8 cellular contexts compared by ENCODE assay signal in the genomic region with DNA sequence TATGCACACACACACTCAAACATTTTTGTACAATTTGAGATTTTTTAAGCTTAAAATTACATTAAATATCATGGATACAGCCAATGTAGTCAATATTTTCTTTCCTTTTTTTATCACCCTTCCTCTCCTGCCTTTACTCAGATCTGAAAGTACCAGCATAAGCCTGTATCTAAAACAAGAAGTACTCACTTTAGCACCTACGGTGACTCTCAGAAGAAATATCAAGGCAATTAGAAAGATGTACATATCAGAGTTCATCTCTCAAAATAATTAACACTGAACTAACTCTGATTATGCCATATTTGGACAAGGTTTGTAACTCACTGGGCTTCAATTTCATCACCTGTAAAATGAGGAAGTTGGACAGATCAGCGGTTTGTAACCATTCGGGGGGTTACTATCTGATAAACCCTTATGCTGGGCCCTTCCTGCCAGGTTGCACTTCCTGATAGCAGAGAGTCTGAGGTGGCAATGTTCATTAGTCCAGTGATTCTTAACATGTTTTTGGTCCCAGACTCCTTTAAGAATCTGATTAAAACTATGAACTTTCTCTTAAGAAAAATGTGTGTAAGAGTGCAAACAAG. TPM values are rescaled to one million over a fixed set of nuclear protein-coding genes. Genes with fewer than 3 reads are reported as not detected.
A peak's percentile ranks its signal among the peaks of the same experiment; 100 is the strongest.
DNase-seq lines count a peak whose midpoint lies in the region; ATAC-seq, FAIRE-seq and TF ChIP-seq lines count a peak whose summit lies in the region.

No MANE protein-coding gene starts in this region.

- TF ChIP-seq POLR2A in HepG2 (IDR thresholded peaks at IDR 0.05; ENCODE audit: insufficient read depth in 1 of 2, low read depth in 2 of 2, low read length in 2 of 2): no peak

- no peak overlapping the region for H3K9ac ChIP-seq in HepG2 (ENCODE audit: insufficient read depth, low read depth, low read length)

- H3K36me3 Mint-ChIP-seq in activated T-helper 2 cell treated with anti-CD3 and anti-CD28 coated beads, Interferon-gamma antibody, Interleukin-2, Interleukin-4, amounts not matched to agents 10 μg/mL and 5 μg/mL and 100 μg/mL, durations not matched to agents 14 hours and 24 hours and 36 hours (ENCODE audit: low read depth): no peaks in the 10 kb centered on the region

- no peak overlapping the region for H3K4me2 ChIP-seq in HepG2 (ENCODE audit: low read depth, low read length)

- ATAC-seq in GM21367 (IDR thresholded peaks at IDR 0.05; ENCODE audit: unreplicated experiment) (peak; percentile 92), HG03460 (IDR thresholded peaks at IDR 0.05; ENCODE audit: unreplicated experiment) (peak; percentile 93), HepG2 (no peak)

- CTCF ChIA-PET in HepG2 (lab: Yijun Ruan, JAX; ENCODE audit: low intra/inter-chr PET ratio, low total read pairs): no interaction called here

- no peaks in the 10 kb centered on the region for H3K79me2 ChIP-seq in HepG2 (ENCODE audit: insufficient read depth, low read length)

- BruUV-seq in HepG2 (replicated peaks; lab: Mats Ljungman, UMichigan): no TSS peak

- POLR2A ChIA-PET in HepG2 (lab: Yijun Ruan, JAX): no interaction called here

- no peak for TF ChIP-seq EP300 in HepG2 (IDR thresholded peaks at IDR 0.05; ENCODE audit: low read depth in 2 of 2, low read length in 2 of 2)
- no peak for TF ChIP-seq EP300 in HepG2 (CRISPR knock-in tag; IDR thresholded peaks at IDR 0.05; ENCODE audit: borderline replicate concordance)

- 39% methylated on average over 3 of the region's 3 CpGs for WGBS in HepG2 (ENCODE audit: low lambda C conversion rate)

- H3K36me3 ChIP-seq in HepG2 (replicated peaks in 1 of 2; ENCODE audit: control insufficient read depth in 1 of 2, insufficient read depth in 2 of 2, low read length in 2 of 2): no peaks in the 10 kb centered on the region

- in situ Hi-C loops in HepG2 (cut with HindIII; ENCODE audit: extremely low pct_ligation_motif_present, low pct_unique_long_range_greater_than_20kb): no loop called here

- H3K4me3 Mint-ChIP-seq in activated T-helper 2 cell treated with anti-CD3 and anti-CD28 coated beads, Interferon-gamma antibody, Interleukin-2, Interleukin-4, amounts not matched to agents 10 μg/mL and 5 μg/mL and 100 μg/mL, durations not matched to agents 14 hours and 24 hours and 36 hours (ENCODE audit: low read depth): no peak overlapping the region

- H3K27me3 Mint-ChIP-seq in activated T-helper 2 cell treated with anti-CD3 and anti-CD28 coated beads, Interferon-gamma antibody, Interleukin-2, Interleukin-4, amounts not matched to agents 10 μg/mL and 5 μg/mL and 100 μg/mL, durations not matched to agents 14 hours and 24 hours and 36 hours (ENCODE audit: low read depth): no peaks in the 10 kb centered on the region

- FAIRE-seq in HepG2 (lab: Jason Lieb, UNC): no peak

- H3K4me1 ChIP-seq in HepG2 (ENCODE audit: insufficient read depth, low read length): no peaks in the 10 kb centered on the region

- TF ChIP-seq CTCF in GM12864 (IDR thresholded peaks at IDR 0.05; ENCODE audit: low read depth, low read length, missing control alignments): no peak
- TF ChIP-seq CTCF in HepG2 (CRISPR knock-in tag; IDR thresholded peaks at IDR 0.05): no peak

- H2AFZ ChIP-seq in HepG2 (ENCODE audit: low read length): no peak overlapping the region

- DNase-seq in GM12864 (ENCODE audit: low read depth) (peak; percentile 65), hypothalamus (lab: John Stamatoyannopoulos, UW) (no peak), HepG2 (ENCODE audit: low spot score) (no peak), RKO (ENCODE audit: low spot score) (no peak), NCI-H69 (lab: John Stamatoyannopoulos, UW) (no peak)
- DNase-seq in activated T-helper 2 cell treated with anti-CD3 and anti-CD28 coated beads, Interferon-gamma antibody, Interleukin-2, Interleukin-4, amounts not matched to agents 10 μg/mL and 5 μg/mL and 100 μg/mL, durations not matched to agents 14 hours and 24 hours and 36 hours (ENCODE audit: low spot score): no peak

- peaks cover 26% of the 10 kb centered on the region for H3K4me1 Mint-ChIP-seq in activated T-helper 2 cell treated with anti-CD3 and anti-CD28 coated beads, Interferon-gamma antibody, Interleukin-2, Interleukin-4, amounts not matched to agents 10 μg/mL and 5 μg/mL and 100 μg/mL, durations not matched to agents 14 hours and 24 hours and 36 hours (ENCODE audit: low read depth)

- no peak overlapping the region for H3K4me3 ChIP-seq in GM12864 (ENCODE audit: low read depth, low read length)
- H3K4me3 ChIP-seq in HepG2 (replicated peaks in 1 of 3; ENCODE audit: insufficient read depth in 1 of 3, low read depth in 2 of 3, low read length in 3 of 3): no peak overlapping the region

- H3K27ac ChIP-seq in HepG2 (ENCODE audit: extremely low read length, insufficient read depth, low read length): no peak overlapping the region

- H3K9me3 Mint-ChIP-seq in activated T-helper 2 cell treated with anti-CD3 and anti-CD28 coated beads, Interferon-gamma antibody, Interleukin-2, Interleukin-4, amounts not matched to agents 10 μg/mL and 5 μg/mL and 100 μg/mL, durations not matched to agents 14 hours and 24 hours and 36 hours: no peaks in the 10 kb centered on the region

- intact Hi-C loops in activated T-helper 2 cell treated with anti-CD3 and anti-CD28 coated beads, Interferon-gamma antibody, Interleukin-2, Interleukin-4, amounts not matched to agents 10 μg/mL and 5 μg/mL and 100 μg/mL, durations not matched to agents 14 hours and 24 hours and 36 hours (cut with micrococcal nuclease): no loop called here
- intact Hi-C loops in HepG2 (cut with micrococcal nuclease; ENCODE audit: unreplicated experiment): no loop called here

- H3K9me3 ChIP-seq in HepG2 (ENCODE audit: low read length): no peaks in the 10 kb centered on the region

- no peaks in the 10 kb centered on the region for H3K27me3 ChIP-seq in HepG2 (ENCODE audit: control insufficient read depth in 1 of 2, insufficient read depth in 2 of 2, low read length in 2 of 2)

- peak overlapping the region; percentile 48 for H3K27ac Mint-ChIP-seq in activated T-helper 2 cell treated with anti-CD3 and anti-CD28 coated beads, Interferon-gamma antibody, Interleukin-2, Interleukin-4, amounts not matched to agents 10 μg/mL and 5 μg/mL and 100 μg/mL, durations not matched to agents 14 hours and 24 hours and 36 hours

- no peak for TF ChIP-seq RAD21 in HepG2 (CRISPR knock-in tag; IDR thresholded peaks at IDR 0.05)

- no peaks in the 10 kb centered on the region for H4K20me1 ChIP-seq in HepG2 (ENCODE audit: insufficient read depth, low read length)

TF ChIP-seq in HepG2, 621 proteins besides CTCF, POLR2A, EP300 and RAD21 (continues in another document):
- no peak for TF ChIP-seq KMT2A (CRISPR knock-in tag; IDR thresholded peaks at IDR 0.05)
- no peak for TF ChIP-seq ZNF343 (CRISPR knock-in tag; IDR thresholded peaks at IDR 0.05)
- no peak for TF ChIP-seq ZSCAN20 (CRISPR knock-in tag; IDR thresholded peaks at IDR 0.05; ENCODE audit: borderline replicate concordance)
- TF ChIP-seq GZF1 (CRISPR knock-in tag; IDR thresholded peaks at IDR 0.05): no peak
- TF ChIP-seq ZKSCAN1 (IDR thresholded peaks at IDR 0.05; ENCODE audit: low read length): no peak

RNA-seq across cellular contexts. Expression of a gene that starts 5.7 kb away (rescaled TPM):
- total RNA-seq in activated T-helper 2 cell treated with anti-CD3 and anti-CD28 coated beads, Interferon-gamma antibody, Interleukin-2, Interleukin-4, amounts not matched to agents 10 μg/mL and 5 μg/mL and 100 μg/mL, durations not matched to agents 14 hours and 24 hours and 36 hours: 9.2 and 10.1 TPM in 2 replicates
- not detected in 2 replicates for total RNA-seq in HepG2 (2016; rRNA removed; fragmentation: Illumina TruSeq; extraction: Trizol)
- total RNA-seq in HepG2 (2016; cell fraction: cytosol; rRNA removed; fragmentation: Illumina TruSeq; extraction: Trizol; ENCODE audit: low read depth): not detected in 2 replicates
- total RNA-seq in HepG2 (2016; cell fraction: insoluble cytoplasmic fraction; rRNA removed; fragmentation: Illumina TruSeq; extraction: Trizol): not detected in 2 replicates
- total RNA-seq in HepG2 (2016; cell fraction: membrane; rRNA removed; fragmentation: Illumina TruSeq; extraction: Trizol): not detected in 2 replicates
- total RNA-seq in HepG2 (2016; cell fraction: nucleus; rRNA removed; fragmentation: Illumina TruSeq; extraction: Trizol): not detected in 2 replicates
- not detected in 2 replicates for polyA plus RNA-seq in HepG2 (2011; rRNA removed)
- polyA plus RNA-seq in HepG2 (2011; cell fraction: cytosol; rRNA removed): not detected in 2 replicates
- polyA plus RNA-seq in HepG2 (2011; cell fraction: nucleus; rRNA removed): not detected in 2 replicates
- not detected in 2 replicates for polyA plus RNA-seq in HepG2 (2012)
- not detected in 2 replicates for polyA plus RNA-seq in HepG2 (2016; cell fraction: cytosol; fragmentation: Illumina TruSeq; extraction: Trizol; ENCODE audit: low read depth)
- not detected in 2 replicates for polyA plus RNA-seq in HepG2 (2016; cell fraction: insoluble cytoplasmic fraction; fragmentation: Illumina TruSeq; extraction: Trizol; ENCODE audit: low read depth)
- polyA plus RNA-seq in HepG2 (2016; cell fraction: membrane; fragmentation: Illumina TruSeq; extraction: Trizol; ENCODE audit: low read depth): not detected in 2 replicates
- polyA plus RNA-seq in HepG2 (2016; cell fraction: nucleus; fragmentation: Illumina TruSeq; extraction: Trizol; ENCODE audit: insufficient read depth, low read depth): not detected in 2 replicates
- polyA minus RNA-seq in HepG2 (2011; rRNA and poly(A)+ RNA removed; ENCODE audit: low replicate concordance): 0.23 TPM in 1 of 2 replicates, not detected in the other
- not detected in 2 replicates for polyA minus RNA-seq in HepG2 (2011; cell fraction: cytosol; rRNA and poly(A)+ RNA removed)
- not detected in 2 replicates for polyA minus RNA-seq in HepG2 (2011; cell fraction: nucleus; rRNA and poly(A)+ RNA removed)

Comparison
In these comparisons a context has a peak if more than half of its experiments do, and no peak if none do; other contexts are left out.
1. RNA of a gene that starts 5.7 kb away (total RNA-seq): 9.2 to 10.1 TPM in activated T-helper 2 cell treated with anti-CD3 and anti-CD28 coated beads, Interferon-gamma antibody, Interleukin-2, Interleukin-4, amounts not matched to agents 10 μg/mL and 5 μg/mL and 100 μg/mL, durations not matched to agents 14 hours and 24 hours and 36 hours; not detected in HepG2; every median in the first group is over 10 times any median in the second.